1 cellular context compared by ENCODE assay signal in genomic region chr2:36382472-36382871, GRCh38.
TF ChIP-seq lines count a peak whose summit lies in the region.

No MANE protein-coding gene starts in this region.

TF ChIP-seq in IMR-90, 13 proteins besides CTCF, POLR2A, EP300 and RAD21 (continued from another document):
- no peak for TF ChIP-seq USF2 (IDR thresholded peaks at IDR 0.05; ENCODE audit: low read depth, low read length)
- TF ChIP-seq MAFK (IDR thresholded peaks at IDR 0.05; ENCODE audit: low read depth, low read length): no peak
- TF ChIP-seq CHD1 (IDR thresholded peaks at IDR 0.05; ENCODE audit: low read depth, low read length): no peak
- no peak for TF ChIP-seq CEBPB (IDR thresholded peaks at IDR 0.05; ENCODE audit: low read depth, low read length)
- no peak for TF ChIP-seq ELK1 (IDR thresholded peaks at IDR 0.05; ENCODE audit: borderline replicate concordance, low read depth, low read length)
